ENCODE assay signal across 28 cellular contexts in the genomic region with DNA sequence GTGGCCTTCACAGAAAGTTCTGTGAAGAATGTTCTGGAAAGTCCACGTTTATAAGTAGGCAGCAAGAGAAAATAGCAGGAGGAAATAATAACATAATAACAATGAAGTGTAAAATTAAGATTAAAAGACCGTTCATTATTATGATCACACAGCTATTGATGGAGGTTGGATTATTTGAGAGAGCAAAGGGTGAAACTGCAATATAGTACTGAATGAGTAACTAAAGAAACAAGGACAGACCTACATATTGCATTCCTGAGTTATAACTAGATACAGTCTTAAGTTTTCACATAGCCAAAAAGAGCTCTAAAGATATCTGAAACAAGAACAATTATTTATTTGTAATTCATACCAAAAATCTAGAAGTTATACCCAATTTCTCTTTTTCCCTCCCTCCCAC.
"Had no signal": no experiment of that assay in that cellular context is flagged by ENCODE, and none has a peak within 500 bp of the region (broad histone marks: within the 10 kb centered on the region; RNA-seq: fewer than 3 reads in every experiment).

No MANE protein-coding gene starts in this region.

- H3K27ac ChIP-seq: esophagus muscularis mucosa, foreskin keratinocyte, gastroesophageal sphincter, heart right ventricle, neural progenitor cell, ovary, psoas muscle, sigmoid colon, suprapubic skin, transverse colon, upper lobe of right lung, uterus had no signal

- H3K4me3 ChIP-seq: esophagus muscularis mucosa, gastroesophageal sphincter, heart right ventricle, lung, mucosa of descending colon, neural progenitor cell, ovary, psoas muscle, sigmoid colon, spleen, suprapubic skin, transverse colon, upper lobe of right lung, uterus had no signal

- H3K4me1 ChIP-seq: esophagus muscularis mucosa, foreskin keratinocyte, gastroesophageal sphincter, neural progenitor cell, psoas muscle, sigmoid colon, spleen, suprapubic skin, transverse colon, upper lobe of right lung, uterus had no signal

- DNase-seq: effector CD8-positive, alpha-beta T cell; foreskin keratinocyte; heart right ventricle; immature natural killer cell; islet precursor cell; mesenchymal stem cell; mucosa of descending colon; naive B cell; nucleus accumbens; ovary; posterior cingulate gyrus; psoas muscle; right cardiac atrium; sigmoid colon; spleen; stimulated activated CD4-positive, alpha-beta T cell treated with anti-CD3 and anti-CD28 coated beads, Interleukin-4, amount 100 ng/mL, for 4 hours; transverse colon; upper lobe of right lung; uterus had no signal

- H3K9me3 ChIP-seq: esophagus muscularis mucosa, gastroesophageal sphincter, heart right ventricle, mucosa of descending colon, ovary, psoas muscle, sigmoid colon, spleen, suprapubic skin, transverse colon, upper lobe of right lung, uterus had no signal

- H3K4me1 Mint-ChIP-seq: immature natural killer cell, mesothelial cell of epicardium had no signal

- H3K36me3 ChIP-seq: esophagus muscularis mucosa, gastroesophageal sphincter, heart right ventricle, neural progenitor cell, ovary, sigmoid colon, spleen, suprapubic skin, transverse colon, upper lobe of right lung, uterus had no signal

- H3K27ac Mint-ChIP-seq: immature natural killer cell; mesothelial cell of epicardium; neural progenitor cell; stimulated activated naive B cell treated with anti-CD40 and anti-IgM and Interleukin-4, amounts not matched to agents 10 μg/mL and 1 μg/mL and 100 μg/mL, for 72 hours had no signal

- ATAC-seq: foreskin keratinocyte; gastroesophageal sphincter; heart right ventricle; mucosa of descending colon; natural killer cell treated with Interleukin-12 subunit alpha and Interleukin-12 subunit beta and Interleukin-15 and Interleukin-18, amount 100 ng/mL, for 72 hours; psoas muscle; right cardiac atrium had no signal

- H3K9me3 Mint-ChIP-seq: immature natural killer cell; mesothelial cell of epicardium; natural killer cell treated with Interleukin-12 subunit alpha and Interleukin-12 subunit beta and Interleukin-15 and Interleukin-18, amount 100 ng/mL, for 72 hours; stimulated activated naive B cell treated with anti-CD40 and anti-IgM and Interleukin-4, amounts not matched to agents 10 μg/mL and 1 μg/mL and 100 μg/mL, for 72 hours; stimulated activated naive CD8-positive, alpha-beta T cell treated with anti-CD3 and anti-CD28 coated beads, Interleukin-15, Interleukin-2, amounts not matched to agents 100 ng/mL and 50 ng/mL, for 24 hours had no signal

- H3K36me3 Mint-ChIP-seq: immature natural killer cell; mesothelial cell of epicardium; naive B cell; natural killer cell treated with Interleukin-12 subunit alpha and Interleukin-12 subunit beta and Interleukin-15 and Interleukin-18, amount 100 ng/mL, for 72 hours; stimulated activated naive B cell treated with anti-CD40 and anti-IgM and Interleukin-4, amounts not matched to agents 10 μg/mL and 1 μg/mL and 100 μg/mL, for 72 hours had no signal

- H3K27me3 ChIP-seq: foreskin keratinocyte, gastroesophageal sphincter, neural progenitor cell, ovary, sigmoid colon, spleen, suprapubic skin, transverse colon, upper lobe of right lung, uterus had no signal

- H3K4me3 Mint-ChIP-seq: immature natural killer cell; mesothelial cell of epicardium; naive B cell; neural progenitor cell; stimulated activated naive B cell treated with anti-CD40 and anti-IgM and Interleukin-4, amounts not matched to agents 10 μg/mL and 1 μg/mL and 100 μg/mL, for 72 hours; stimulated activated naive CD8-positive, alpha-beta T cell treated with anti-CD3 and anti-CD28 coated beads, Interleukin-15, Interleukin-2, amounts not matched to agents 100 ng/mL and 50 ng/mL, for 24 hours had no signal

- H3K27me3 Mint-ChIP-seq: naive B cell; stimulated activated naive B cell treated with anti-CD40 and anti-IgM and Interleukin-4, amounts not matched to agents 10 μg/mL and 1 μg/mL and 100 μg/mL, for 72 hours had no signal
